ENCODE assay signal across 10 cellular contexts in genomic region chr10:61452229-61452651, GRCh38. TPM values are rescaled to one million over a fixed set of nuclear protein-coding genes. Genes with fewer than 3 reads are reported as not detected.
DNase-seq lines count a peak whose midpoint lies in the region; ATAC-seq and TF ChIP-seq lines count a peak whose summit lies in the region.
"Had no signal": no experiment of that assay in that cellular context is flagged by ENCODE, and none has a peak within 500 bp of the region (broad histone marks: within the 10 kb centered on the region; RNA-seq: fewer than 3 reads in every experiment).

No MANE protein-coding gene starts in this region.

- ATAC-seq in activated T-cell treated with anti-CD3 and anti-CD28 coated beads, Interleukin-2, amount 50 U/mL, for 72 hours (replicated peaks in 1 of 2): peak in 1 of 2 donors; percentile 25

- intact Hi-C loops in dendritic cell treated with granulocyte-macrophage colony-stimulating factor and Interleukin-4, amounts not matched to agents 40 ng/mL and 50 ng/mL, for 4 days (cut with micrococcal nuclease): loop anchor here (2.0 kb wide), 1 partner anchor 37 kb away; no protein-coding TSS in a partner anchor

- no peaks in the 10 kb centered on the region for H3K4me1 Mint-ChIP-seq in activated T-cell treated with anti-CD3 and anti-CD28 coated beads, Interleukin-2, amount 50 U/mL, for 72 hours (ENCODE audit: low read depth)
- H3K4me1 Mint-ChIP-seq in dendritic cell treated with granulocyte-macrophage colony-stimulating factor and Interleukin-4, amounts not matched to agents 40 ng/mL and 50 ng/mL, for 4 days (ENCODE audit: low read depth): peaks cover 45% of the 10 kb centered on the region

- H4K91ac ChIP-seq in mesenchymal stem cell (ENCODE audit: low read length): peak overlapping the region; percentile 98

- H2BK5ac ChIP-seq in mesenchymal stem cell (ENCODE audit: low read depth, low read length, poor library complexity, severe bottlenecking): no peak overlapping the region

- no peaks in the 10 kb centered on the region for H3K36me3 Mint-ChIP-seq in activated T-cell treated with anti-CD3 and anti-CD28 coated beads, Interleukin-2, amount 50 U/mL, for 72 hours (ENCODE audit: insufficient read depth in 2 of 2)
- H3K36me3 Mint-ChIP-seq in dendritic cell treated with granulocyte-macrophage colony-stimulating factor and Interleukin-4, amounts not matched to agents 40 ng/mL and 50 ng/mL, for 4 days (ENCODE audit: low read depth): peaks cover 6% of the 10 kb centered on the region

- peaks cover 20% of the 10 kb centered on the region for H3K27me3 Mint-ChIP-seq in activated T-cell treated with anti-CD3 and anti-CD28 coated beads, Interleukin-2, amount 50 U/mL, for 72 hours (ENCODE audit: low read depth)
- peaks cover 44% of the 10 kb centered on the region for H3K27me3 Mint-ChIP-seq in dendritic cell treated with granulocyte-macrophage colony-stimulating factor and Interleukin-4, amounts not matched to agents 40 ng/mL and 50 ng/mL, for 4 days

- H3K4me1 ChIP-seq in mesenchymal stem cell (ENCODE audit: control insufficient read depth, insufficient read depth, low read depth, low read length) (peaks cover 17% of the 10 kb centered on the region), tibial nerve (peaks cover 0 to 18% (median 5%) of the 10 kb centered on the region in 4 donors)

- TF ChIP-seq EP300 in tibial nerve (IDR thresholded peaks at IDR 0.05): no peak

- peak overlapping the region; percentile 88 to 91 for H2BK12ac ChIP-seq in mesenchymal stem cell (ENCODE audit: low read length in 2 of 2)

- WGBS in mesenchymal stem cell: 4% methylated on average over 24 of the region's 24 CpGs
- 20 to 21% methylated on average over 24 of the region's 24 CpGs for WGBS in tibial nerve, 2 donors

- peak overlapping the region; percentile 86 for H2BK120ac ChIP-seq in mesenchymal stem cell (ENCODE audit: low read depth, low read length)

- H3K79me1 ChIP-seq in mesenchymal stem cell (replicated peaks; ENCODE audit: low read length, poor library complexity, severe bottlenecking): no peaks in the 10 kb centered on the region

- H3K4ac ChIP-seq in mesenchymal stem cell (ENCODE audit: low read depth in 1 of 2, low read length in 2 of 2): peak overlapping the region in 1 of 2 experiments; percentile 52

- TF ChIP-seq CTCF in tibial nerve (IDR thresholded peaks at IDR 0.05): no peak

- peak overlapping the region in 1 of 2 experiments; percentile 9 for H3K14ac ChIP-seq in mesenchymal stem cell (ENCODE audit: low read length in 2 of 2)

- peak overlapping the region; percentile 95 for H4K8ac ChIP-seq in mesenchymal stem cell (ENCODE audit: low read length)

- peak overlapping the region in 1 of 2 experiments; percentile 83 for H3K23ac ChIP-seq in mesenchymal stem cell (ENCODE audit: low read length in 2 of 2)

- no peak overlapping the region for H3K27ac Mint-ChIP-seq in activated T-cell treated with anti-CD3 and anti-CD28 coated beads, Interleukin-2, amount 50 U/mL, for 72 hours
- H3K27ac Mint-ChIP-seq in dendritic cell treated with granulocyte-macrophage colony-stimulating factor and Interleukin-4, amounts not matched to agents 40 ng/mL and 50 ng/mL, for 4 days: peak overlapping the region; percentile 89

- H3K27me3 ChIP-seq in mesenchymal stem cell (ENCODE audit: control insufficient read depth in 1 of 2, insufficient read depth in 1 of 2, low read length in 2 of 2) (peaks cover 8 to 33% of the 10 kb centered on the region in 2 experiments), tibial nerve (peaks cover 0 to 16% of the 10 kb centered on the region in 2 donors)

- peak overlapping the region; percentile 55 for H2AFZ ChIP-seq in mesenchymal stem cell (ENCODE audit: low read depth, low read length)

- no peak for TF ChIP-seq POLR2A in tibial nerve (IDR thresholded peaks at IDR 0.05)

- no peaks in the 10 kb centered on the region for H3K9me3 Mint-ChIP-seq in activated T-cell treated with anti-CD3 and anti-CD28 coated beads, Interleukin-2, amount 50 U/mL, for 72 hours
- H3K9me3 Mint-ChIP-seq in dendritic cell treated with granulocyte-macrophage colony-stimulating factor and Interleukin-4, amounts not matched to agents 40 ng/mL and 50 ng/mL, for 4 days: no peaks in the 10 kb centered on the region

- H3K9ac ChIP-seq in mesenchymal stem cell (ENCODE audit: low read length): no peak overlapping the region

- no peak for DNase-seq in activated T-cell treated with anti-CD3 and anti-CD28 coated beads, Interleukin-2, amount 50 U/mL, for 72 hours
- DNase-seq in activated T-cell treated with anti-CD3 and anti-CD28 coated beads, Interleukin-2, amount 50 U/mL, for 1 hour: no peak
- DNase-seq in mesenchymal stem cell (peak; percentile 40), tibial nerve (ENCODE audit: low spot score in 2 of 2) (no peak), cerebellar cortex (ENCODE audit: low spot score) (no peak), DMS114 treated with DMSO at 0.1 percent for 48 hours (lab: John Stamatoyannopoulos, UW; ENCODE audit: unreplicated experiment) (no peak), MV-4-11 (lab: John Stamatoyannopoulos, UW) (no peak)
- DNase-seq: Kasumi-1, T-helper 1 cell had no signal

- peak overlapping the region; percentile 45 to 79 for H3K4me3 ChIP-seq in mesenchymal stem cell (ENCODE audit: insufficient read depth in 1 of 2, low read depth in 1 of 2, low read length in 2 of 2)
- peak overlapping the region; percentile 22 to 52 (median 38) for H3K4me3 ChIP-seq in tibial nerve

- H3K36me3 ChIP-seq in mesenchymal stem cell (ENCODE audit: control insufficient read depth in 1 of 2, insufficient read depth in 2 of 2, low read depth in 1 of 2, low read length in 2 of 2) (no peaks in the 10 kb centered on the region), tibial nerve (no peaks in the 10 kb centered on the region)

- H3K18ac ChIP-seq in mesenchymal stem cell (ENCODE audit: low read depth in 1 of 2, low read length in 2 of 2): peak overlapping the region; percentile 80 to 84

- no peak overlapping the region for H3K27ac ChIP-seq in mesenchymal stem cell (ENCODE audit: low read length, poor library complexity, severe bottlenecking)
- no peak overlapping the region for H3K27ac ChIP-seq in tibial nerve

- no peak overlapping the region for H2AK5ac ChIP-seq in mesenchymal stem cell (ENCODE audit: low read length, severe bottlenecking)

- H3K9me3 ChIP-seq in mesenchymal stem cell (ENCODE audit: control insufficient read depth, low read length) (no peaks in the 10 kb centered on the region), tibial nerve (no peaks in the 10 kb centered on the region)

- H3K4me3 Mint-ChIP-seq in activated T-cell treated with anti-CD3 and anti-CD28 coated beads, Interleukin-2, amount 50 U/mL, for 72 hours: peak overlapping the region; percentile 55 to 63
- peak overlapping the region; percentile 84 for H3K4me3 Mint-ChIP-seq in dendritic cell treated with granulocyte-macrophage colony-stimulating factor and Interleukin-4, amounts not matched to agents 40 ng/mL and 50 ng/mL, for 4 days

- peak overlapping the region; percentile 99 for H3K4me2 ChIP-seq in mesenchymal stem cell (ENCODE audit: low read length, poor library complexity, severe bottlenecking)

- no peak overlapping the region for H2BK15ac ChIP-seq in mesenchymal stem cell (ENCODE audit: low read depth, poor library complexity, severe bottlenecking)

RNA-seq across cellular contexts. Expression of gene TMEM26, which starts 0.9 kb away (rescaled TPM):
- not detected for total RNA-seq in activated T-cell treated with anti-CD3 and anti-CD28 coated beads, Interleukin-2, amount 50 U/mL, for 72 hours
- 11.6 TPM for polyA plus RNA-seq in mesenchymal stem cell (2013, experiment 1 of 2)
- 12.8 TPM for polyA plus RNA-seq in mesenchymal stem cell (2013, experiment 2 of 2)
- under 1 TPM in 1 of 4 donors, not detected in 3; 0.22 TPM for total RNA-seq in tibial nerve
